ENCODE assay signal across 20 cellular contexts in genomic region chr17:18176152-18176551, GRCh38. TPM values are rescaled to one million over a fixed set of nuclear protein-coding genes. Genes with fewer than 3 reads are reported as not detected.
DNase-seq lines count a peak whose midpoint lies in the region; ATAC-seq, FAIRE-seq and TF ChIP-seq lines count a peak whose summit lies in the region.
"Had no signal": no experiment of that assay in that cellular context is flagged by ENCODE, and none has a peak within 500 bp of the region (broad histone marks: within the 10 kb centered on the region; RNA-seq: fewer than 3 reads in every experiment).

No MANE protein-coding gene starts in this region.

- no peak for TF ChIP-seq POLR2A in GM12878 (IDR thresholded peaks at IDR 0.05; ENCODE audit: low read depth, low read length)

- no peaks in the 10 kb centered on the region for H3K27me3 Mint-ChIP-seq in activated CD8-positive, alpha-beta memory T cell treated with anti-CD3 and anti-CD28 coated beads, Interleukin-2, amount 10 ng/mL, durations not matched to agents 7 days and 5 days
- H3K27me3 Mint-ChIP-seq: central memory CD8-positive, alpha-beta T cell; T-cell had no signal

- in situ Hi-C loops in GM12878 (cut with MboI) = no loop called here
- in situ Hi-C loops in G401 (cut with HindIII; ENCODE audit: low sequenced_read_pairs) = no loop called here

- TF ChIP-seq RAD21 in GM12878 (IDR thresholded peaks at IDR 0.05; ENCODE audit: insufficient read depth, low read depth, low read length) = no peak

- TF ChIP-seq CTCF in GM12878 (IDR thresholded peaks at IDR 0.05 in 2 of 3, conservative IDR thresholded peaks at IDR 0.05 in 1 of 3; ENCODE audit: control insufficient read depth in 2 of 3, extremely low read depth in 1 of 3, insufficient read depth in 1 of 3, low read depth in 3 of 3, low read length in 3 of 3) = no peak
- no peak for TF ChIP-seq CTCF in foreskin fibroblast (IDR thresholded peaks at IDR 0.05; ENCODE audit: low read depth, low read length)

- SMC1A ChIA-PET in GM12878 (lab: Charles Lee; ENCODE audit: uncharacterized antibody, unreplicated experiment) = interaction anchor here (1.0 to 1.5 kb wide), 2 partner anchors 10 kb away, joined by 3 read pairs; no protein-coding TSS in a partner anchor

- TF ChIP-seq EP300 in GM12878 (IDR thresholded peaks at IDR 0.05; ENCODE audit: borderline replicate concordance in 1 of 2, control insufficient read depth in 1 of 2, low read depth in 2 of 2, low read length in 2 of 2) = no peak

- no peaks in the 10 kb centered on the region for H4K20me1 ChIP-seq in GM12878 (ENCODE audit: control insufficient read depth, insufficient read depth)

- no TSS peak for BruUV-seq in GM12878 (replicated peaks; lab: Mats Ljungman, UMichigan)

- CTCF ChIA-PET in GM12878 (lab: Yijun Ruan, JAX) = interaction anchor here (1.9 kb wide), 1 partner anchor 10 kb away, joined by 4 read pairs; no protein-coding TSS in a partner anchor
- CTCF ChIA-PET in activated CD8-positive, alpha-beta memory T cell treated with anti-CD3 and anti-CD28 coated beads, Interleukin-2, amount 10 ng/mL, durations not matched to agents 7 days and 5 days (lab: Charles Lee) = no interaction called here

- H3K4me1 ChIP-seq in GM12878 (ENCODE audit: control insufficient read depth, insufficient read depth, low read length) = peaks cover 7% of the 10 kb centered on the region

- RAD21 ChIA-PET in GM12878 (lab: Charles Lee; ENCODE audit: unreplicated experiment) = no interaction called here

- peak overlapping the region; percentile 19; the same call in 1 of the 2 replicates for H2AFZ ChIP-seq in GM12878 (ENCODE audit: control insufficient read depth, low read depth, low read length)

- no peaks in the 10 kb centered on the region for H3K36me3 ChIP-seq in GM12878 (ENCODE audit: control insufficient read depth in 2 of 2, insufficient read depth in 2 of 2, low read length in 1 of 2)
- H3K36me3 ChIP-seq: transverse colon had no signal

- peaks cover 10% of the 10 kb centered on the region for H3K4me1 Mint-ChIP-seq in activated CD8-positive, alpha-beta memory T cell treated with anti-CD3 and anti-CD28 coated beads, Interleukin-2, amount 10 ng/mL, durations not matched to agents 7 days and 5 days
- H3K4me1 Mint-ChIP-seq: central memory CD8-positive, alpha-beta T cell; T-cell had no signal

- no peaks in the 10 kb centered on the region for H3K79me2 ChIP-seq in GM12878 (ENCODE audit: control insufficient read depth, insufficient read depth, low read length)

- no peak overlapping the region for H3K27ac Mint-ChIP-seq in activated CD8-positive, alpha-beta memory T cell treated with anti-CD3 and anti-CD28 coated beads, Interleukin-2, amount 10 ng/mL, durations not matched to agents 7 days and 5 days

- DNase-seq in GM18507 (ENCODE audit: extremely low spot score, insufficient read length, low read depth) = no peak
- DNase-seq in NOMO-1 treated with DMSO at 0.1 percent for 48 hours (lab: John Stamatoyannopoulos, UW; ENCODE audit: unreplicated experiment) = peak; percentile 72
- no peak for DNase-seq in GM12878 (ENCODE audit: low read depth, low spot score)
- no peak for DNase-seq in sciatic nerve (ENCODE audit: low spot score)
- DNase-seq in foreskin fibroblast = no peak
- DNase-seq in G401 (ENCODE audit: low spot score) = no peak
- DNase-seq in activated CD8-positive, alpha-beta memory T cell treated with anti-CD3 and anti-CD28 coated beads, Interleukin-2, amount 10 ng/mL, durations not matched to agents 7 days and 5 days = no peak
- DNase-seq: activated CD4-positive, alpha-beta T cell treated with anti-CD3 and anti-CD28 coated beads for 1 hour; activated CD8-positive, alpha-beta memory T cell treated with anti-CD3 and anti-CD28 coated beads, Interleukin-2, amount 50 U/mL, for 4 hours; DMS153; effector CD8-positive, alpha-beta T cell; islet precursor cell; mesendoderm; MM.1S; NCI-H2081 treated with DMSO at 0.1 percent for 48 hours; NCI-H526; stimulated activated naive CD8-positive, alpha-beta T cell treated with anti-CD3 and anti-CD28 coated beads, Interleukin-15, Interleukin-2, amounts not matched to agents 100 U/mL and 50 U/mL, for 24 hours; T-cell; transverse colon had no signal

- 47% methylated on average over 8 of the region's 8 CpGs for WGBS in GM12878 (ENCODE audit: insufficient coverage, insufficient replicate concordance, low lambda C conversion rate, missing lambda C conversion rate)

- H3K4me3 Mint-ChIP-seq in activated CD8-positive, alpha-beta memory T cell treated with anti-CD3 and anti-CD28 coated beads, Interleukin-2, amount 10 ng/mL, durations not matched to agents 7 days and 5 days = no peak overlapping the region
- H3K4me3 Mint-ChIP-seq: central memory CD8-positive, alpha-beta T cell; T-cell had no signal

- no peaks in the 10 kb centered on the region for H3K27me3 ChIP-seq in GM12878 (replicated peaks in 1 of 2; ENCODE audit: control insufficient read depth in 2 of 2, insufficient read depth in 2 of 2, low read length in 1 of 2)
- H3K27me3 ChIP-seq: transverse colon had no signal

- H3K4me2 ChIP-seq in GM12878 (ENCODE audit: control insufficient read depth, insufficient read depth) = no peak overlapping the region

- H3K9ac ChIP-seq in GM12878 (ENCODE audit: control insufficient read depth, insufficient read depth, low read length) = no peak overlapping the region

- no peaks in the 10 kb centered on the region for H3K9me3 ChIP-seq in GM12878 (replicated peaks; ENCODE audit: control insufficient read depth, insufficient read depth, low read length)
- H3K9me3 ChIP-seq: transverse colon had no signal

- no peak overlapping the region for H3K27ac ChIP-seq in GM12878 (ENCODE audit: control insufficient read depth, insufficient read depth)
- H3K27ac ChIP-seq: transverse colon had no signal

- no peaks in the 10 kb centered on the region for H3K36me3 Mint-ChIP-seq in activated CD8-positive, alpha-beta memory T cell treated with anti-CD3 and anti-CD28 coated beads, Interleukin-2, amount 10 ng/mL, durations not matched to agents 7 days and 5 days
- H3K36me3 Mint-ChIP-seq: T-cell had no signal

- peak; percentile 41 for FAIRE-seq in GM18507 (lab: Jason Lieb, UNC)
- FAIRE-seq in GM12878 (lab: Jason Lieb, UNC) = no peak

- intact Hi-C loops in GM12878 (cut with micrococcal nuclease; ENCODE audit: unreplicated experiment) = no loop called here
- intact Hi-C loops in sciatic nerve (cut with DNase I) = no loop called here

- H3K4me3 ChIP-seq in GM12878 = no peak overlapping the region
- no peak overlapping the region for H3K4me3 ChIP-seq in foreskin fibroblast (ENCODE audit: low read depth in 1 of 2, low read length in 2 of 2)
- H3K4me3 ChIP-seq: transverse colon had no signal

- H3K9me3 Mint-ChIP-seq in activated CD8-positive, alpha-beta memory T cell treated with anti-CD3 and anti-CD28 coated beads, Interleukin-2, amount 10 ng/mL, durations not matched to agents 7 days and 5 days (ENCODE audit: low read depth) = no peaks in the 10 kb centered on the region
- H3K9me3 Mint-ChIP-seq: central memory CD8-positive, alpha-beta T cell; T-cell had no signal

- ATAC-seq in GM12878 (peak; percentile 51; the same call in 2 of the 3 replicates), sciatic nerve (peak; percentile 49)
- ATAC-seq in activated CD8-positive, alpha-beta memory T cell treated with anti-CD3 and anti-CD28 coated beads, Interleukin-2, amount 10 ng/mL, durations not matched to agents 7 days and 5 days = no peak
- ATAC-seq: stimulated activated naive CD8-positive, alpha-beta T cell treated with anti-CD3 and anti-CD28 coated beads, Interleukin-15, Interleukin-2, amounts not matched to agents 100 U/mL and 50 U/mL, for 24 hours; T-cell had no signal

- POLR2A ChIA-PET in GM12878 (lab: Charles Lee) = no interaction called here

RNA-seq across cellular contexts. Expression of gene ALKBH5, which starts 7.5 kb away (rescaled TPM):
- 39.1 and 42.2 TPM in 2 replicates for total RNA-seq in GM12878 (2013; cell fraction: nucleolus; rRNA removed)
- 62.7 and 65.9 TPM in 2 replicates for total RNA-seq in GM12878 (2014; rRNA removed)
- 45.0 and 47.0 TPM in 2 replicates for total RNA-seq in GM12878 (2014; rRNA removed; fragmentation: Illumina TruSeq; extraction: Trizol)
- 77.0 and 78.3 TPM in 2 replicates for total RNA-seq in GM12878 (2021)
- 39.6 TPM for polyA plus RNA-seq in GM12878 (2011; ENCODE audit: low read depth)
- polyA plus RNA-seq in GM12878 (2011; rRNA removed) = 98.6 and 99.9 TPM in 2 replicates
- 113 and 137 TPM in 2 replicates for polyA plus RNA-seq in GM12878 (2011; cell fraction: cytosol; rRNA removed)
- 52.2 and 54.1 TPM in 2 replicates for polyA plus RNA-seq in GM12878 (2011; cell fraction: nucleus; rRNA removed)
- polyA plus RNA-seq in GM12878 (2012) = 60.4 and 69.4 TPM in 2 replicates
- 34.8 and 44.7 TPM in 2 replicates for polyA plus RNA-seq in GM12878 (2014; fragmentation: Illumina TruSeq; extraction: Trizol)
- polyA plus RNA-seq in GM12878 (2014; fragmentation: Nextera tagmentation; extraction: Ambion mirVana) = 10 to 100 TPM; 13.7 to 31.8 TPM
- 51.8 and 54.0 TPM in 2 replicates for polyA plus RNA-seq in GM12878 (2014; rRNA removed)
- 10 to 100 TPM; 53.0 to 59.3 TPM for polyA plus RNA-seq in GM12878 (2016; fragmentation: Nextera tagmentation; extraction: Ambion mirVana)
- 120 and 218 TPM in 2 replicates for polyA minus RNA-seq in GM12878 (2011; rRNA and poly(A)+ RNA removed)
- polyA minus RNA-seq in GM12878 (2011; cell fraction: cytosol; rRNA and poly(A)+ RNA removed) = 84.7 and 89.1 TPM in 2 replicates
- 25.6 and 36.5 TPM in 2 replicates for polyA minus RNA-seq in GM12878 (2011; cell fraction: nucleus; rRNA and poly(A)+ RNA removed)
- 96.3 TPM for total RNA-seq in sciatic nerve
- 85.0 and 116 TPM in 2 replicates for total RNA-seq in G401 (2014; rRNA removed; shearing (Covaris generic))
- total RNA-seq in activated CD8-positive, alpha-beta memory T cell treated with anti-CD3 and anti-CD28 coated beads, Interleukin-2, amount 10 ng/mL, durations not matched to agents 7 days and 5 days = 100 to 1,000 TPM; 111 to 126 TPM

RNA-seq across cellular contexts. Expression of gene LLGL1, which starts 49.3 kb away (rescaled TPM):
- 3.1 and 3.5 TPM in 2 replicates for total RNA-seq in GM12878 (2013; cell fraction: nucleolus; rRNA removed)
- total RNA-seq in GM12878 (2014; rRNA removed) = 5.9 and 7.8 TPM in 2 replicates
- total RNA-seq in GM12878 (2014; rRNA removed; fragmentation: Illumina TruSeq; extraction: Trizol) = 1.9 and 3.0 TPM in 2 replicates
- total RNA-seq in GM12878 (2021) = 8.8 and 9.2 TPM in 2 replicates
- 1.3 TPM for polyA plus RNA-seq in GM12878 (2011; ENCODE audit: low read depth)
- polyA plus RNA-seq in GM12878 (2011; rRNA removed) = 1.5 and 3.7 TPM in 2 replicates
- polyA plus RNA-seq in GM12878 (2011; cell fraction: cytosol; rRNA removed) = 6.0 and 9.3 TPM in 2 replicates
- 6.7 and 10.5 TPM in 2 replicates for polyA plus RNA-seq in GM12878 (2011; cell fraction: nucleus; rRNA removed)
- polyA plus RNA-seq in GM12878 (2012) = 2.8 and 3.0 TPM in 2 replicates
- 0.70 and 2.0 TPM in 2 replicates for polyA plus RNA-seq in GM12878 (2014; fragmentation: Illumina TruSeq; extraction: Trizol)
- polyA plus RNA-seq in GM12878 (2014; fragmentation: Nextera tagmentation; extraction: Ambion mirVana) = under 1 TPM; 0.02 TPM
- polyA plus RNA-seq in GM12878 (2014; rRNA removed) = 8.7 and 9.8 TPM in 2 replicates
- polyA plus RNA-seq in GM12878 (2016; fragmentation: Nextera tagmentation; extraction: Ambion mirVana) = 1 to 10 TPM in 1 of 2 experiments, under 1 TPM in 1; 0.82 to 1.3 TPM
- 3.9 and 8.6 TPM in 2 replicates for polyA minus RNA-seq in GM12878 (2011; rRNA and poly(A)+ RNA removed)
- polyA minus RNA-seq in GM12878 (2011; cell fraction: cytosol; rRNA and poly(A)+ RNA removed) = 3.6 and 4.1 TPM in 2 replicates
- 1.9 and 3.4 TPM in 2 replicates for polyA minus RNA-seq in GM12878 (2011; cell fraction: nucleus; rRNA and poly(A)+ RNA removed)
- total RNA-seq in sciatic nerve = 21.4 TPM
- 67.1 and 74.6 TPM in 2 replicates for total RNA-seq in G401 (2014; rRNA removed; shearing (Covaris generic))
- 10 to 100 TPM; 23.8 to 24.8 TPM for total RNA-seq in activated CD8-positive, alpha-beta memory T cell treated with anti-CD3 and anti-CD28 coated beads, Interleukin-2, amount 10 ng/mL, durations not matched to agents 7 days and 5 days
